Comparison of ENCODE assay signal across 29 cellular contexts in genomic region chr17:45108051-45108450, GRCh38. TPM values are rescaled to one million over a fixed set of nuclear protein-coding genes. Genes with fewer than 3 reads are reported as not detected.
DNase-seq lines count a peak whose midpoint lies in the region; ATAC-seq and TF ChIP-seq lines count a peak whose summit lies in the region.
"Had no signal": no experiment of that assay in that cellular context is flagged by ENCODE, and none has a peak within 500 bp of the region (broad histone marks: within the 10 kb centered on the region; RNA-seq: fewer than 3 reads in every experiment).

No MANE protein-coding gene starts in this region.

- H3K27ac Mint-ChIP-seq in activated T-helper 17 cell treated with anti-CD3 and anti-CD28 coated beads, Interleukin-2, amount 50 U/mL, for 72 hours: peak overlapping the region; percentile 59
- H3K27ac Mint-ChIP-seq in nephron progenitor cell (peak overlapping the region; percentile 92), progenitor cell of endocrine pancreas (no peak overlapping the region)
- H3K27ac Mint-ChIP-seq: activated CD8-positive, alpha-beta T cell treated with anti-CD3 and anti-CD28 coated beads for 36 hours had no signal

- H3K4me3 ChIP-seq in right cardiac atrium (ENCODE audit: low read length): no peak overlapping the region
- no peak overlapping the region for H3K4me3 ChIP-seq in vagina

- no peak overlapping the region for H3K4me3 Mint-ChIP-seq in activated T-helper 17 cell treated with anti-CD3 and anti-CD28 coated beads, Interleukin-2, amount 50 U/mL, for 72 hours
- H3K4me3 Mint-ChIP-seq in nephron progenitor cell (no peak overlapping the region), progenitor cell of endocrine pancreas (ENCODE audit: low read depth) (no peak overlapping the region)
- H3K4me3 Mint-ChIP-seq: activated CD8-positive, alpha-beta T cell treated with anti-CD3 and anti-CD28 coated beads for 36 hours; activated naive CD8-positive, alpha-beta T cell treated with anti-CD3 and anti-CD28 coated beads for 36 hours had no signal

- intact Hi-C loops in right cardiac atrium (cut with DNase I): no loop called here
- intact Hi-C loops in Right ventricle myocardium inferior (cut with DNase I): loop anchor here (10.0 kb wide), 1 partner anchor 333 kb away; no protein-coding TSS in a partner anchor
- intact Hi-C loops in vagina (cut with DNase I): loop anchor here (10.0 kb wide), 1 partner anchor 193 kb away; the partner anchor contains the start of gene GFAP

- peaks cover 49% of the 10 kb centered on the region for H3K36me3 Mint-ChIP-seq in activated T-helper 17 cell treated with anti-CD3 and anti-CD28 coated beads, Interleukin-2, amount 50 U/mL, for 72 hours (ENCODE audit: low read depth)
- peaks cover 16% of the 10 kb centered on the region for H3K36me3 Mint-ChIP-seq in nephron progenitor cell (ENCODE audit: low read depth)
- H3K36me3 Mint-ChIP-seq in progenitor cell of endocrine pancreas (ENCODE audit: insufficient read depth): peaks cover 8% of the 10 kb centered on the region

- no peaks in the 10 kb centered on the region for H3K9me3 ChIP-seq in right cardiac atrium (ENCODE audit: control insufficient read depth, low read length)
- no peaks in the 10 kb centered on the region for H3K9me3 ChIP-seq in vagina

- no peak for ATAC-seq in right cardiac atrium
- no peak for ATAC-seq in Right ventricle myocardium inferior
- no peak for ATAC-seq in activated T-helper 17 cell treated with anti-CD3 and anti-CD28 coated beads, Interleukin-2, amount 50 U/mL, for 72 hours (replicated peaks)
- ATAC-seq: activated CD8-positive, alpha-beta T cell treated with anti-CD3 and anti-CD28 coated beads for 36 hours; SK-N-SH treated with all-trans-retinoic acid at 6 μM for 48 hours had no signal

- peaks cover 4 to 49% of the 10 kb centered on the region in 2 donors for H3K36me3 ChIP-seq in vagina

- TF ChIP-seq POLR2A in vagina (IDR thresholded peaks at IDR 0.05): no peak

- DNase-seq in right cardiac atrium (no peak), Right ventricle myocardium inferior (ENCODE audit: missing footprints) (no peak), nephron progenitor cell (no peak), vagina (ENCODE audit: extremely low spot score in 2 of 2) (no peak), NK-92 (lab: John Stamatoyannopoulos, UW; ENCODE audit: unreplicated experiment) (no peak), GM19238 (ENCODE audit: insufficient read length, low spot score) (no peak), progenitor cell of endocrine pancreas (ENCODE audit: low spot score, unreplicated experiment) (no peak)
- DNase-seq: activated CD4-positive, alpha-beta T cell treated with anti-CD3 and anti-CD28 coated beads for 1 hour; activated CD8-positive, alpha-beta T cell treated with anti-CD3 and anti-CD28 coated beads for 36 hours; activated effector memory CD4-positive, alpha-beta T cell treated with Interleukin-2 at 50 U/mL for 16 hours; activated naive CD8-positive, alpha-beta T cell treated with anti-CD3 and anti-CD28 coated beads for 36 hours; Calu3; DND-41; effector CD4-positive, alpha-beta T cell; head of caudate nucleus; Karpas-422; mammary epithelial cell; MV-4-11; NCI-H446; NCI-H82; stimulated activated CD8-positive, alpha-beta memory T cell treated with anti-CD3 and anti-CD28 coated beads, Interleukin-4, amount 100 ng/mL, for 48 hours; T-helper 2 cell; trophoblast cell had no signal

- H3K27me3 Mint-ChIP-seq in activated T-helper 17 cell treated with anti-CD3 and anti-CD28 coated beads, Interleukin-2, amount 50 U/mL, for 72 hours: no peaks in the 10 kb centered on the region
- H3K27me3 Mint-ChIP-seq in nephron progenitor cell (ENCODE audit: low read depth, poor library complexity) (no peaks in the 10 kb centered on the region), progenitor cell of endocrine pancreas (no peaks in the 10 kb centered on the region)
- H3K27me3 Mint-ChIP-seq: activated CD8-positive, alpha-beta T cell treated with anti-CD3 and anti-CD28 coated beads for 36 hours; activated naive CD8-positive, alpha-beta T cell treated with anti-CD3 and anti-CD28 coated beads for 36 hours had no signal

- 66% methylated on average over 9 of the region's 9 CpGs for WGBS in right cardiac atrium

- no peaks in the 10 kb centered on the region for H3K4me1 Mint-ChIP-seq in activated T-helper 17 cell treated with anti-CD3 and anti-CD28 coated beads, Interleukin-2, amount 50 U/mL, for 72 hours
- H3K4me1 Mint-ChIP-seq in nephron progenitor cell (peaks cover 23% of the 10 kb centered on the region), progenitor cell of endocrine pancreas (ENCODE audit: low read depth) (no peaks in the 10 kb centered on the region)
- H3K4me1 Mint-ChIP-seq: activated naive CD8-positive, alpha-beta T cell treated with anti-CD3 and anti-CD28 coated beads for 36 hours; neural crest cell had no signal

- H3K27me3 ChIP-seq in right cardiac atrium (ENCODE audit: control insufficient read depth, insufficient read depth) (no peaks in the 10 kb centered on the region), vagina (no peaks in the 10 kb centered on the region)

- H3K4me1 ChIP-seq in right cardiac atrium (ENCODE audit: control insufficient read depth, insufficient read depth, low read length) (peaks cover 12% of the 10 kb centered on the region), vagina (peaks cover 38% of the 10 kb centered on the region)

- TF ChIP-seq CTCF in nephron progenitor cell (IDR thresholded peaks at IDR 0.05): no peak
- TF ChIP-seq CTCF in vagina (IDR thresholded peaks at IDR 0.05): no peak
- no peak for TF ChIP-seq CTCF in progenitor cell of endocrine pancreas (IDR thresholded peaks at IDR 0.05; ENCODE audit: unreplicated experiment)

- peak overlapping the region; percentile 6 for H3K27ac ChIP-seq in right cardiac atrium (ENCODE audit: low read length)
- peak overlapping the region; percentile 43 for H3K27ac ChIP-seq in vagina
- H3K27ac ChIP-seq: C4-2B, epithelial cell of prostate, HL-60 had no signal

- no peaks in the 10 kb centered on the region for H3K9me3 Mint-ChIP-seq in activated T-helper 17 cell treated with anti-CD3 and anti-CD28 coated beads, Interleukin-2, amount 50 U/mL, for 72 hours
- H3K9me3 Mint-ChIP-seq in nephron progenitor cell (no peaks in the 10 kb centered on the region), progenitor cell of endocrine pancreas (ENCODE audit: low read depth) (no peaks in the 10 kb centered on the region)
- H3K9me3 Mint-ChIP-seq: activated CD8-positive, alpha-beta T cell treated with anti-CD3 and anti-CD28 coated beads for 36 hours; activated naive CD8-positive, alpha-beta T cell treated with anti-CD3 and anti-CD28 coated beads for 36 hours; neural crest cell had no signal

RNA-seq across cellular contexts. Expression of gene PLCD3, which starts 24.3 kb away (rescaled TPM):
- total RNA-seq in right cardiac atrium: 100 to 1,000 TPM in 3 of 4 donors, 10 to 100 TPM in 1; 94.2 to 164 (median 138) TPM
- 100 TPM for polyA plus RNA-seq in right cardiac atrium
- 200 TPM for total RNA-seq in Right ventricle myocardium inferior
- 1 to 10 TPM; 3.1 to 6.5 TPM for total RNA-seq in activated T-helper 17 cell treated with anti-CD3 and anti-CD28 coated beads, Interleukin-2, amount 50 U/mL, for 72 hours
- 34.1 TPM for total RNA-seq in vagina
- total RNA-seq in progenitor cell of endocrine pancreas: 23.4 and 26.7 TPM in 2 replicates

RNA-seq across cellular contexts. Expression of gene ACBD4, which starts 27.4 kb away (rescaled TPM):
- total RNA-seq in right cardiac atrium (10 to 100 TPM; 11.9 to 14.8 (median 12.6) TPM), Right ventricle myocardium inferior (6.7 TPM), vagina (18.9 TPM), progenitor cell of endocrine pancreas (14.1 and 15.7 TPM in 2 replicates)
- polyA plus RNA-seq in right cardiac atrium: 12.0 TPM
- 10 to 100 TPM in 1 of 2 donors, 1 to 10 TPM in 1; 9.8 to 12.6 TPM for total RNA-seq in activated T-helper 17 cell treated with anti-CD3 and anti-CD28 coated beads, Interleukin-2, amount 50 U/mL, for 72 hours

RNA-seq across cellular contexts. Expression of gene HEXIM1, which starts 40.2 kb away (rescaled TPM):
- total RNA-seq in right cardiac atrium (10 to 100 TPM; 37.1 to 42.6 (median 40.6) TPM), Right ventricle myocardium inferior (33.1 TPM), vagina (27.5 TPM), progenitor cell of endocrine pancreas (32.9 and 33.3 TPM in 2 replicates)
- 21.2 TPM for polyA plus RNA-seq in right cardiac atrium
- 10 to 100 TPM; 45.9 to 66.4 TPM for total RNA-seq in activated T-helper 17 cell treated with anti-CD3 and anti-CD28 coated beads, Interleukin-2, amount 50 U/mL, for 72 hours

RNA-seq across cellular contexts. Expression of gene NMT1, which starts 46.9 kb away (rescaled TPM):
- total RNA-seq in right cardiac atrium: 100 to 1,000 TPM in 1 of 4 donors, 10 to 100 TPM in 3; 66.3 to 105 (median 72.2) TPM
- 33.4 TPM for polyA plus RNA-seq in right cardiac atrium
- 96.0 TPM for total RNA-seq in Right ventricle myocardium inferior
- total RNA-seq in activated T-helper 17 cell treated with anti-CD3 and anti-CD28 coated beads, Interleukin-2, amount 50 U/mL, for 72 hours: 100 to 1,000 TPM; 101 to 120 TPM
- total RNA-seq in vagina: 49.4 TPM
- 97.4 and 98.7 TPM in 2 replicates for total RNA-seq in progenitor cell of endocrine pancreas

RNA-seq across cellular contexts. Expression of gene HEXIM2, which starts 53.6 kb away (rescaled TPM):
- 1 to 10 TPM; 3.5 to 8.2 (median 6.6) TPM for total RNA-seq in right cardiac atrium
- polyA plus RNA-seq in right cardiac atrium: 6.5 TPM
- 9.0 TPM for total RNA-seq in Right ventricle myocardium inferior
- total RNA-seq in activated T-helper 17 cell treated with anti-CD3 and anti-CD28 coated beads, Interleukin-2, amount 50 U/mL, for 72 hours: 1 to 10 TPM; 6.1 to 8.5 TPM
- total RNA-seq in vagina: 9.8 TPM
- total RNA-seq in progenitor cell of endocrine pancreas: 9.3 and 11.9 TPM in 2 replicates

Comparison
In these comparisons a context has a peak if more than half of its experiments do, and no peak if none do; other contexts are left out.
1. intact Hi-C loops: an anchor here in Right ventricle myocardium inferior (10.0 kb wide) and vagina (10.0 kb wide); none called in right cardiac atrium.